ENCODE assay signal across 8 cellular contexts in the genomic region with DNA sequence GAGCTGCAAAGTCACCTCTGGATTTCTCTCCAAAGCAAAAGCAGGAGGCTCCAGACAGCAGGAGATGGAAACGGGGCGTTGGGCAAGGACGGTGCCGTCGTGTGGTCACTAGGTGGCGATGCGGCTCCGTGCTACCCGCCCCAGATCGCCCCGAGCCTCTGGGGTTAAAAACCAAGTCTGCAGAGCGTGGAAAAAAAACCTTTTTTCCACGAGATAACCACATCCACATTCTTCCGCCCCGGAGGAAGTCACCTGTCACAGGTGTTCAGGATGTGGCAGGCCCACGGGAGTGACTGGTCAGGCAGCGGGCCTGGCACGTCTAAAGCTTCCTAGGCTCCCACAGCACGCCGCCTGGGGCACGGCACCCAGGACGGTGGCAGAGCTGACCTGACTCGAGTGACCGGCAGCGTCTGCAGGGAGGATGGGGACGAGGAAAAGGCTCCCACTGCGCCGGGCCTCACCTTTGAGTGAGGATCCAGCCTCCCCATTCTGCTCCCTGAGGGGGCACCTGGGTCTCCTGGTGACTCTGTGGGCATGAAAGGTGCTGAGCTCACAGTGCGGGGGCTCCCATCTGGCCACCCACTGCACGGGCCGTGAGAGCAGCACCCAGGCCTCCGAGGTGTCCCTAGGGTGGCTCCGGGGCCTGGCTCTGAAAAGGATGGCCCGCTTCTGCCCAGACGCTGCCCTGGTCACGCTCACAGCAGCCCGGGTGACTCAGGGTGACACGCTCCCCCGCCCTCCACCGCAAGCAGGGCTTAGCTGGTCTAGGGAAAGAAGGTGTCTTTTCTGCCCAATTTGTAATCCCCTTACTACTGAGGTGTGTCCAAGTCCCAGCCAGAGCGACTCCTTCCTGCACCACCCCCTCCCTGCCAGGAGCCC. TPM values are rescaled to one million over a fixed set of nuclear protein-coding genes. Genes with fewer than 3 reads are reported as not detected.
DNase-seq lines count a peak whose midpoint lies in the region; ATAC-seq and TF ChIP-seq lines count a peak whose summit lies in the region.

No MANE protein-coding gene starts in this region.

- H3K27ac Mint-ChIP-seq in activated CD4-positive, alpha-beta T cell treated with anti-CD3 and anti-CD28 coated beads, Interleukin-2, amount 10 ng/mL, durations not matched to agents 7 days and 5 days: no peak overlapping the region

- ATAC-seq in HG03108 (IDR thresholded peaks at IDR 0.05; ENCODE audit: unreplicated experiment): peak; percentile 69

- no peak overlapping the region for H3K27ac ChIP-seq in colonic mucosa
- H3K27ac ChIP-seq in liver (ENCODE audit: low read depth in 1 of 2, low read length in 2 of 2): no peak overlapping the region

- H3K27me3 Mint-ChIP-seq in activated CD4-positive, alpha-beta T cell treated with anti-CD3 and anti-CD28 coated beads, Interleukin-2, amount 10 ng/mL, durations not matched to agents 7 days and 5 days: no peaks in the 10 kb centered on the region

- H3K9me3 ChIP-seq in colonic mucosa: no peaks in the 10 kb centered on the region
- no peaks in the 10 kb centered on the region for H3K9me3 ChIP-seq in liver (ENCODE audit: control insufficient read depth in 4 of 4, low read length in 3 of 4)

- no peaks in the 10 kb centered on the region for H3K9me3 Mint-ChIP-seq in activated CD4-positive, alpha-beta T cell treated with anti-CD3 and anti-CD28 coated beads, Interleukin-2, amount 10 ng/mL, durations not matched to agents 7 days and 5 days

- DNase-seq in NCI-H1417 (lab: John Stamatoyannopoulos, UW) (peak; percentile 63 to 84 (median 69)), NCI-H1417 treated with DMSO at 0.1 percent for 48 hours (lab: John Stamatoyannopoulos, UW) (no peak), NCI-H460 (ENCODE audit: extremely low read depth, low read depth) (peak; percentile 68), colonic mucosa (peak; percentile 72)
- DNase-seq in activated CD4-positive, alpha-beta T cell treated with anti-CD3 and anti-CD28 coated beads, Interleukin-2, amount 10 ng/mL, durations not matched to agents 7 days and 5 days: peak; percentile 85
- DNase-seq in stimulated activated CD4-positive, alpha-beta T cell treated with anti-CD3 and anti-CD28 coated beads, Interleukin-4, amount 100 ng/mL, for 48 hours (ENCODE audit: low read depth in 2 of 2): peak; percentile 71 to 77

- H3K36me3 Mint-ChIP-seq in activated CD4-positive, alpha-beta T cell treated with anti-CD3 and anti-CD28 coated beads, Interleukin-2, amount 10 ng/mL, durations not matched to agents 7 days and 5 days (ENCODE audit: low read depth): peaks cover 17% of the 10 kb centered on the region

- intact Hi-C loops in colonic mucosa (cut with DNase I): loop anchor here (2.0 kb wide), 3 partner anchors 64 to 206 kb away; no protein-coding TSS in a partner anchor

- peaks cover 36% of the 10 kb centered on the region for H3K4me1 Mint-ChIP-seq in activated CD4-positive, alpha-beta T cell treated with anti-CD3 and anti-CD28 coated beads, Interleukin-2, amount 10 ng/mL, durations not matched to agents 7 days and 5 days

- H3K4me3 Mint-ChIP-seq in activated CD4-positive, alpha-beta T cell treated with anti-CD3 and anti-CD28 coated beads, Interleukin-2, amount 10 ng/mL, durations not matched to agents 7 days and 5 days: no peak overlapping the region

- peak; percentile 97 to 98 for TF ChIP-seq RAD21 in liver (IDR thresholded peaks at IDR 0.05)

- TF ChIP-seq CTCF in colonic mucosa (IDR thresholded peaks at IDR 0.05) (peak; percentile 96), liver (IDR thresholded peaks at IDR 0.05; ENCODE audit: low read depth, low read length, missing input control) (peak; percentile 93)

- H3K36me3 ChIP-seq in colonic mucosa (no peaks in the 10 kb centered on the region), liver (ENCODE audit: control insufficient read depth in 4 of 4, insufficient read depth in 3 of 4, low read depth in 1 of 4, low read length in 3 of 4) (peaks cover 0 to 8% (median 5%) of the 10 kb centered on the region in 4 donors)

- WGBS in liver: 36% methylated on average over 41 of the region's 41 CpGs

- peak overlapping the region in 1 of 2 donors; percentile 26 for H3K9ac ChIP-seq in colonic mucosa (ENCODE audit: low read depth in 2 of 2, low read length in 2 of 2)
- no peak overlapping the region for H3K9ac ChIP-seq in liver (ENCODE audit: low read depth in 1 of 2, low read length in 2 of 2)

- H3K4me1 ChIP-seq in colonic mucosa: no peaks in the 10 kb centered on the region
- H3K4me1 ChIP-seq in liver (ENCODE audit: control insufficient read depth in 4 of 4, insufficient read depth in 4 of 4, low read length in 3 of 4): peaks cover 12 to 21% (median 16%) of the 10 kb centered on the region in 4 donors

- H3K4me3 ChIP-seq in colonic mucosa: peak overlapping the region; percentile 9
- H3K4me3 ChIP-seq in liver (ENCODE audit: low read depth in 1 of 3, low read length in 3 of 3): no peak overlapping the region

- CTCF ChIA-PET in activated CD4-positive, alpha-beta T cell treated with anti-CD3 and anti-CD28 coated beads, Interleukin-2, amount 10 ng/mL, durations not matched to agents 7 days and 5 days (lab: Charles Lee): interaction anchor here (0.5 to 3.0 kb wide), 28 partner anchors 9 to 293 kb away, joined by 3 to 16 read pairs (median 4); no protein-coding TSS in a partner anchor

- POLR2A ChIA-PET in activated CD4-positive, alpha-beta T cell treated with anti-CD3 and anti-CD28 coated beads, Interleukin-2, amount 10 ng/mL, durations not matched to agents 7 days and 5 days (lab: Charles Lee): no interaction called here

- H3K27me3 ChIP-seq in colonic mucosa (no peaks in the 10 kb centered on the region), liver (ENCODE audit: control insufficient read depth in 4 of 4, insufficient read depth in 4 of 4, low read length in 3 of 4) (no peaks in the 10 kb centered on the region)

TF ChIP-seq in liver, 16 proteins besides CTCF, POLR2A, EP300 and RAD21:
- TF ChIP-seq, protein P1, sequence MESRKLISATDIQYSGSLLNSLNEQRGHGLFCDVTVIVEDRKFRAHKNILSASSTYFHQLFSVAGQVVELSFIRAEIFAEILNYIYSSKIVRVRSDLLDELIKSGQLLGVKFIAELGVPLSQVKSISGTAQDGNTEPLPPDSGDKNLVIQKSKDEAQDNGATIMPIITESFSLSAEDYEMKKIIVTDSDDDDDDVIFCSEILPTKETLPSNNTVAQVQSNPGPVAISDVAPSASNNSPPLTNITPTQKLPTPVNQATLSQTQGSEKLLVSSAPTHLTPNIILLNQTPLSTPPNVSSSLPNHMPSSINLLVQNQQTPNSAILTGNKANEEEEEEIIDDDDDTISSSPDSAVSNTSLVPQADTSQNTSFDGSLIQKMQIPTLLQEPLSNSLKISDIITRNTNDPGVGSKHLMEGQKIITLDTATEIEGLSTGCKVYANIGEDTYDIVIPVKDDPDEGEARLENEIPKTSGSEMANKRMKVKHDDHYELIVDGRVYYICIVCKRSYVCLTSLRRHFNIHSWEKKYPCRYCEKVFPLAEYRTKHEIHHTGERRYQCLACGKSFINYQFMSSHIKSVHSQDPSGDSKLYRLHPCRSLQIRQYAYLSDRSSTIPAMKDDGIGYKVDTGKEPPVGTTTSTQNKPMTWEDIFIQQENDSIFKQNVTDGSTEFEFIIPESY (IDR thresholded peaks at IDR 0.05): no peak
- TF ChIP-seq HNF4A (conservative IDR thresholded peaks at IDR 0.05) (peak in 1 of 2 donors; percentile 33), RXRA (IDR thresholded peaks at IDR 0.05) (peak in 1 of 2 donors; percentile 42), FOXA1 (IDR thresholded peaks at IDR 0.05) (peak; percentile 16)
TF ChIP-seq in liver: peak in this region for 3.

RNA-seq across cellular contexts. Expression of a gene that starts 18.7 kb away (rescaled TPM):
- total RNA-seq in NCI-H460 (2014; rRNA removed; shearing (Covaris generic)): 8.7 and 10.0 TPM in 2 replicates
- 11.7 and 12.8 TPM in 2 replicates for polyA plus RNA-seq in NCI-H460 (2014; cell fraction: nucleus; rRNA removed)
- total RNA-seq in activated CD4-positive, alpha-beta T cell treated with anti-CD3 and anti-CD28 coated beads, Interleukin-2, amount 10 ng/mL, durations not matched to agents 7 days and 5 days: 10 to 100 TPM; 12.5 to 13.6 TPM
- total RNA-seq in colonic mucosa (10 to 100 TPM in 1 of 2 donors, 1 to 10 TPM in 1; 6.2 to 12.7 TPM), liver (1 to 10 TPM; 4.6 to 5.4 TPM)
- polyA plus RNA-seq in liver: 1 to 10 TPM; 1.7 to 2.7 TPM

RNA-seq across cellular contexts. Expression of a gene that starts 35.5 kb away (rescaled TPM):
- 3,545 and 3,935 TPM in 2 replicates for total RNA-seq in NCI-H460 (2014; rRNA removed; shearing (Covaris generic))
- polyA plus RNA-seq in NCI-H460 (2014; cell fraction: nucleus; rRNA removed): 2,612 and 4,589 TPM in 2 replicates
- over 10,000 TPM; 12,408 to 13,148 TPM for total RNA-seq in activated CD4-positive, alpha-beta T cell treated with anti-CD3 and anti-CD28 coated beads, Interleukin-2, amount 10 ng/mL, durations not matched to agents 7 days and 5 days
- total RNA-seq in colonic mucosa (1,000 to 10,000 TPM; 4,879 to 5,787 TPM), liver (1,000 to 10,000 TPM in 1 of 2 donors, 100 to 1,000 TPM in 1; 890 to 1,625 TPM)
- 1,000 to 10,000 TPM; 1,432 to 1,671 TPM for polyA plus RNA-seq in liver
